ENCODE assay signal across 8 cellular contexts in genomic region chr1:16167331-16168143, GRCh38. TPM values are rescaled to one million over a fixed set of nuclear protein-coding genes. Genes with fewer than 3 reads are reported as not detected.
DNase-seq lines count a peak whose midpoint lies in the region; ATAC-seq and TF ChIP-seq lines count a peak whose summit lies in the region.

No MANE protein-coding gene starts in this region.

- H3K27ac Mint-ChIP-seq in GM23338, result peak overlapping the region; percentile 92

- peak overlapping the region; percentile 71 for H3K4me3 Mint-ChIP-seq in GM23338

- no TSS peak for BruUV-seq in A673 (replicated peaks; lab: Mats Ljungman, UMichigan)

- 0 out of 2 replicates have a peak overlapping the region, but pooled peaks have one; percentile 43 for H2AFZ ChIP-seq in GM23338

- H4K20me1 ChIP-seq in GM23338 (replicated peaks; ENCODE audit: insufficient read depth), result no peaks in the 10 kb centered on the region

- CTCF ChIA-PET in A673 (lab: Charles Lee), result no interaction called here

- peak overlapping the region; percentile 84 for H3K4me2 ChIP-seq in GM23338

- H3K79me2 ChIP-seq in GM23338 (replicated peaks; ENCODE audit: insufficient read depth), result no peaks in the 10 kb centered on the region

- peaks cover 30% of the 10 kb centered on the region for H3K27me3 Mint-ChIP-seq in GM23338 (ENCODE audit: insufficient read depth, low read depth, poor library complexity)

- no peaks in the 10 kb centered on the region for H3K36me3 Mint-ChIP-seq in GM23338 (ENCODE audit: low read depth)

- peaks cover 49% of the 10 kb centered on the region for H3K4me1 Mint-ChIP-seq in GM23338

- intact Hi-C loops in A673 (cut with micrococcal nuclease; ENCODE audit: unreplicated experiment), result no loop called here

- no peaks in the 10 kb centered on the region for H3K36me3 ChIP-seq in A673 (ENCODE audit: insufficient read depth, low read length, poor library complexity, severe bottlenecking)
- H3K36me3 ChIP-seq in GM23338 (ENCODE audit: insufficient read depth), result no peaks in the 10 kb centered on the region; the same call in 1 of the 2 replicates

- no peaks in the 10 kb centered on the region for H3K9me3 ChIP-seq in A673 (ENCODE audit: low read depth, low read length, poor library complexity, severe bottlenecking)

- no peaks in the 10 kb centered on the region for H3K9me3 Mint-ChIP-seq in GM23338

- no peaks in the 10 kb centered on the region for H3K9me2 ChIP-seq in GM23338 (ENCODE audit: insufficient read depth)

- DNase-seq in A673 (ENCODE audit: low spot score) (peak; percentile 85), GM23338 (ENCODE audit: low spot score) (peak; percentile 92), T-helper 1 cell (peak; percentile 40 to 67 (median 51)), astrocyte of the hippocampus (ENCODE audit: low read depth, low spot score) (peak; percentile 80), iris pigment epithelial cell (ENCODE audit: low read depth) (peak; percentile 43)
- DNase-seq in stimulated activated CD4-positive, alpha-beta T cell treated with anti-CD3 and anti-CD28 coated beads, Interleukin-4, amount 100 ng/mL, for 48 hours (ENCODE audit: low read depth in 2 of 2), result peak; percentile 32 to 44

- H3K4me3 ChIP-seq in A673 (ENCODE audit: low read depth, low read length, poor library complexity, severe bottlenecking), result peak overlapping the region; percentile 56
- peak overlapping the region; percentile 63 for H3K4me3 ChIP-seq in GM23338

- POLR2A ChIA-PET in A673 (lab: Charles Lee; ENCODE audit: low non-redundant PET), result no interaction called here

- peaks cover 26% of the 10 kb centered on the region for H3F3A ChIP-seq in GM23338 (replicated peaks; ENCODE audit: low read depth)

- no peaks in the 10 kb centered on the region for H3K27me3 ChIP-seq in A673 (replicated peaks; ENCODE audit: insufficient read depth, low read depth, low read length, poor library complexity)
- H3K27me3 ChIP-seq in GM23338 (ENCODE audit: insufficient read depth), result no peaks in the 10 kb centered on the region

- TF ChIP-seq CTCF in A673 (conservative IDR thresholded peaks at IDR 0.05; ENCODE audit: low read depth, low read length), result no peak
- no peak for TF ChIP-seq CTCF in GM23338 (conservative IDR thresholded peaks at IDR 0.05; ENCODE audit: low read depth in 2 of 2)

- ATAC-seq in GM23338, result peak; percentile 84
- ATAC-seq in GM21423 (IDR thresholded peaks at IDR 0.05; ENCODE audit: unreplicated experiment), result no peak
- ATAC-seq in HG03280 (IDR thresholded peaks at IDR 0.05; ENCODE audit: unreplicated experiment), result no peak

- H3K27ac ChIP-seq in A673 (ENCODE audit: low read depth, low read length, poor library complexity, severe bottlenecking) (peak overlapping the region; percentile 60), GM23338 (ENCODE audit: low read depth) (peak overlapping the region; percentile 97)

- H3K4me1 ChIP-seq in A673 (ENCODE audit: insufficient read depth, low read length, poor library complexity, severe bottlenecking), result peaks cover 20% of the 10 kb centered on the region
- peaks cover 45% of the 10 kb centered on the region for H3K4me1 ChIP-seq in GM23338 (ENCODE audit: insufficient read depth)

TF ChIP-seq in GM23338, 12 proteins besides CTCF, POLR2A, EP300 and RAD21:
- TF ChIP-seq JUNB (IDR thresholded peaks at IDR 0.05; ENCODE audit: unreplicated experiment) (no peak), STAT1 (IDR thresholded peaks at IDR 0.05; ENCODE audit: unreplicated experiment) (no peak), ZNF114 (CRISPR knock-in tag; IDR thresholded peaks at IDR 0.05) (no peak), NANOG (IDR thresholded peaks at IDR 0.05; ENCODE audit: borderline replicate concordance) (no peak), POLR2AphosphoS5 (IDR thresholded peaks at IDR 0.05; ENCODE audit: low read depth) (no peak), REST (IDR thresholded peaks at IDR 0.05; ENCODE audit: unreplicated experiment) (no peak), ETS1 (IDR thresholded peaks at IDR 0.05) (peak; percentile 57; the same call in 1 of the 2 replicates), EZH2phosphoT487 (IDR thresholded peaks at IDR 0.05; ENCODE audit: unreplicated experiment) (no peak), CREB1 (CRISPR knock-in tag; IDR thresholded peaks at IDR 0.05; ENCODE audit: low read depth) (peak; percentile 19; the same call in 1 of the 2 replicates)

RNA-seq across cellular contexts. Expression of gene EPHA2, which starts 11.7 kb away (rescaled TPM):
- total RNA-seq in A673 (2021), result 70.5 and 91.6 TPM in 2 replicates
- total RNA-seq in GM23338 (2014; rRNA removed; shearing (Covaris generic)), result 35.0 and 51.2 TPM in 2 replicates
- polyA plus RNA-seq in GM23338 (2016; fragmentation: Nextera tagmentation; extraction: Ambion mirVana), result 7.5 and 8.5 TPM in 2 replicates

RNA-seq across cellular contexts. Expression of gene ARHGEF19, which starts 44.9 kb away (rescaled TPM):
- total RNA-seq in A673 (2021), result 5.2 and 5.8 TPM in 2 replicates
- total RNA-seq in GM23338 (2014; rRNA removed; shearing (Covaris generic)), result 37.5 and 46.4 TPM in 2 replicates
- 19.5 and 22.5 TPM in 2 replicates for polyA plus RNA-seq in GM23338 (2016; fragmentation: Nextera tagmentation; extraction: Ambion mirVana)

Comparison
In these comparisons a context has a peak if more than half of its experiments do, and no peak if none do; other contexts are left out.
1. DNase-seq: peak in every context shown above with its lines; median percentile 92 in GM23338; 85 in A673; 80 in astrocyte of the hippocampus; 51 in T-helper 1 cell; 43 in iris pigment epithelial cell; 38 in stimulated activated CD4-positive, alpha-beta T cell treated with anti-CD3 and anti-CD28 coated beads, Interleukin-4, amount 100 ng/mL, for 48 hours.